In genomic region chr14:104659764-104660523, GRCh38 we compare ENCODE assay signal across 17 cellular contexts. TPM values are rescaled to one million over a fixed set of nuclear protein-coding genes. Genes with fewer than 3 reads are reported as not detected.
DNase-seq lines count a peak whose midpoint lies in the region; ATAC-seq and TF ChIP-seq lines count a peak whose summit lies in the region.
"Had no signal": no experiment of that assay in that cellular context is flagged by ENCODE, and none has a peak within 500 bp of the region (broad histone marks: within the 10 kb centered on the region; RNA-seq: fewer than 3 reads in every experiment).

No MANE protein-coding gene starts in this region.

- TF ChIP-seq CTCF in activated B cell treated with CpG ODN at 0.5 μM for 24 hours (IDR thresholded peaks at IDR 0.05) (no peak), BE2C (IDR thresholded peaks at IDR 0.05; ENCODE audit: low read depth, low read length) (no peak)

- H3K36me3 ChIP-seq in BE2C: no peaks in the 10 kb centered on the region
- H3K36me3 ChIP-seq: ovary had no signal

- CTCF ChIA-PET in activated B cell treated with CpG ODN at 0.5 μM for 24 hours (lab: Charles Lee): interaction anchor here (1.6 kb wide), 1 partner anchor 9 kb away, joined by 5 read pairs; no protein-coding TSS in a partner anchor
- CTCF ChIA-PET in activated naive CD4-positive, alpha-beta T cell treated with anti-CD3 and anti-CD28 coated beads, Interleukin-2, amount 10 ng/mL, durations not matched to agents 7 days and 5 days (lab: Charles Lee): interaction anchor here (0.9 kb wide), 1 partner anchor 9 kb away, joined by 3 read pairs; no protein-coding TSS in a partner anchor

- H3K27ac Mint-ChIP-seq in activated B cell treated with CpG ODN at 0.5 μM for 24 hours: peak overlapping the region; percentile 98
- H3K27ac Mint-ChIP-seq in activated naive CD4-positive, alpha-beta T cell treated with anti-CD3 and anti-CD28 coated beads, Interleukin-2, amount 10 ng/mL, durations not matched to agents 7 days and 5 days: no peak overlapping the region

- H3K4me1 ChIP-seq in BE2C: no peaks in the 10 kb centered on the region

- peak; percentile 20 for TF ChIP-seq POLR2A in GM18505 (IDR thresholded peaks at IDR 0.05; ENCODE audit: borderline replicate concordance, extremely low read depth, insufficient read depth, insufficient read length)

- H3K4me3 Mint-ChIP-seq in activated B cell treated with CpG ODN at 0.5 μM for 24 hours: peak overlapping the region; percentile 76
- no peak overlapping the region for H3K4me3 Mint-ChIP-seq in activated naive CD4-positive, alpha-beta T cell treated with anti-CD3 and anti-CD28 coated beads, Interleukin-2, amount 10 ng/mL, durations not matched to agents 7 days and 5 days

- peak; percentile 50 for DNase-seq in activated B cell treated with CpG ODN at 0.5 μM for 24 hours
- no peak for DNase-seq in sciatic nerve (ENCODE audit: low spot score)
- DNase-seq in activated naive CD4-positive, alpha-beta T cell treated with anti-CD3 and anti-CD28 coated beads, Interleukin-2, amount 10 ng/mL, durations not matched to agents 7 days and 5 days: no peak
- DNase-seq in Ammon's horn (ENCODE audit: low spot score): no peak
- no peak for DNase-seq in BE2C
- DNase-seq: anterior cingulate cortex; DMS153; effector memory CD4-positive, alpha-beta T cell; glutamatergic neuron; NCI-H2171; ovary; stimulated activated CD4-positive, alpha-beta T cell treated with anti-CD3 and anti-CD28 coated beads, Interleukin-1b, Interleukin-23, amount 100 ng/mL, for 48 hours had no signal

- H3K9me3 Mint-ChIP-seq in activated B cell treated with CpG ODN at 0.5 μM for 24 hours: no peaks in the 10 kb centered on the region
- no peaks in the 10 kb centered on the region for H3K9me3 Mint-ChIP-seq in activated naive CD4-positive, alpha-beta T cell treated with anti-CD3 and anti-CD28 coated beads, Interleukin-2, amount 10 ng/mL, durations not matched to agents 7 days and 5 days

- no peak overlapping the region for H3K4me3 ChIP-seq in BE2C (ENCODE audit: low read depth, low read length)
- H3K4me3 ChIP-seq: ovary, PC-9 had no signal

- no peaks in the 10 kb centered on the region for H3K9me3 ChIP-seq in BE2C

- ATAC-seq in GM18505 (IDR thresholded peaks at IDR 0.05; ENCODE audit: unreplicated experiment) (no peak), HG03565 (IDR thresholded peaks at IDR 0.05; ENCODE audit: unreplicated experiment) (peak; percentile 27), activated B cell treated with CpG ODN at 0.5 μM for 24 hours (ENCODE audit: low read depth) (no peak), sciatic nerve (peak; percentile 21), HG03460 (IDR thresholded peaks at IDR 0.05; ENCODE audit: unreplicated experiment) (no peak)

- no peaks in the 10 kb centered on the region for H3K36me3 Mint-ChIP-seq in activated B cell treated with CpG ODN at 0.5 μM for 24 hours (ENCODE audit: low read depth)
- H3K36me3 Mint-ChIP-seq in activated naive CD4-positive, alpha-beta T cell treated with anti-CD3 and anti-CD28 coated beads, Interleukin-2, amount 10 ng/mL, durations not matched to agents 7 days and 5 days: no peaks in the 10 kb centered on the region

- H3K4me1 Mint-ChIP-seq in activated B cell treated with CpG ODN at 0.5 μM for 24 hours: peaks cover 94% of the 10 kb centered on the region
- peaks cover 26% of the 10 kb centered on the region for H3K4me1 Mint-ChIP-seq in activated naive CD4-positive, alpha-beta T cell treated with anti-CD3 and anti-CD28 coated beads, Interleukin-2, amount 10 ng/mL, durations not matched to agents 7 days and 5 days

- POLR2A ChIA-PET in activated B cell treated with CpG ODN at 0.5 μM for 24 hours (lab: Charles Lee): interaction anchor here (1.0 to 9.8 kb wide), 9 partner anchors 10 to 944 kb away, joined by 3 to 182 read pairs (median 3); partner anchors contain the start of genes PLD4, XRCC3 and ZFYVE21

- intact Hi-C loops in activated B cell treated with CpG ODN at 0.5 μM for 24 hours (cut with micrococcal nuclease) (loop anchor here (1.0 to 2.0 kb wide), 5 partner anchors 10 to 267 kb away; partner anchors contain the start of gene INF2), sciatic nerve (cut with DNase I) (no loop called here)

- H3K27me3 ChIP-seq in BE2C: no peaks in the 10 kb centered on the region
- H3K27me3 ChIP-seq: ovary had no signal

- no peaks in the 10 kb centered on the region for H3K27me3 Mint-ChIP-seq in activated B cell treated with CpG ODN at 0.5 μM for 24 hours
- peaks cover 90% of the 10 kb centered on the region for H3K27me3 Mint-ChIP-seq in activated naive CD4-positive, alpha-beta T cell treated with anti-CD3 and anti-CD28 coated beads, Interleukin-2, amount 10 ng/mL, durations not matched to agents 7 days and 5 days

RNA-seq across cellular contexts. Expression of gene INF2, which starts 29.5 kb away (rescaled TPM):
- total RNA-seq in activated B cell treated with CpG ODN at 0.5 μM for 24 hours (38.6 and 47.2 TPM in 2 replicates), sciatic nerve (343 TPM)
- 133 TPM for polyA plus RNA-seq in BE2C (2012; ENCODE audit: insufficient read depth, insufficient read length, low read depth)

RNA-seq across cellular contexts. Expression of gene TMEM179, which starts 55.4 kb away (rescaled TPM):
- total RNA-seq in activated B cell treated with CpG ODN at 0.5 μM for 24 hours (not detected in 2 replicates), sciatic nerve (4.5 TPM)
- 0.80 TPM for polyA plus RNA-seq in BE2C (2012; ENCODE audit: insufficient read depth, insufficient read length, low read depth)
- total RNA-seq: H4, PC-9 had no signal

Comparison
In these comparisons a context has a peak if more than half of its experiments do, and no peak if none do; other contexts are left out.
1. ATAC-seq: peak in HG03565 (single experiment) and sciatic nerve (single experiment); none in GM18505 (single experiment), activated B cell treated with CpG ODN at 0.5 μM for 24 hours (single experiment) and HG03460 (single experiment).